14 cellular contexts compared by ENCODE assay signal in the genomic region with DNA sequence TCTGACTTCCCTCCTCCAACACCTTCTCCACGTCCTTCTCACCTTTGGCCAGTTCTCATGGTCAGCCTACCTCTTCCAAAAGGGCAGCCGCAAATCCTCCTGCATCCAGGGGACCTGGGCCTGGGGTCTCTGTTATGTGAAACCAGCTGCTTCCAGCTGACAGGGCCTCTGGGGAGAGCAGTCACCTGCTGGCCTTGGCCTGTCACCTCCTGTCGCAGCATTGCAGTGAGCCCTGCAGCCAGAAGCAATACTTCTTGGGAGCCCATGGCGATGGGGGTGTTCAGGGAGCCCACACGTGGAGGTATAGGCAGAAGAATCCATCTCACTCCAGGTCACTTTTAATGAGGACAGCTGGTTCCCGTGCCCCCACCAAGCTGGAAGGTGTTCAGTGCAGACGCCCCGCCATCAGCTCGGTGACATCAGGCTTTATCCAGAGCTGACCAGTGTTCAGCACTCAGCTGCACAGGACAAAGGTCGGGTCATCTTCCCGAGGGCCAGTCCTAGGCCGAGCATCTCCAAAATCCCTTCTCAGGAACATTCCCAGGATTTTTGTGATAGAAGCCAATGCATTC. TPM values are rescaled to one million over a fixed set of nuclear protein-coding genes. Genes with fewer than 3 reads are reported as not detected.
"Had no signal": no experiment of that assay in that cellular context is flagged by ENCODE, and none has a peak within 500 bp of the region (broad histone marks: within the 10 kb centered on the region; RNA-seq: fewer than 3 reads in every experiment).

No MANE protein-coding gene starts in this region.

- H3K27me3 ChIP-seq: heart right ventricle, right atrium auricular region, transverse colon had no signal

- H3K36me3 ChIP-seq: heart right ventricle, right atrium auricular region, transverse colon had no signal

- H3K4me3 Mint-ChIP-seq: activated CD4-positive, alpha-beta memory T cell treated with anti-CD3 and anti-CD28 coated beads for 36 hours; activated naive CD8-positive, alpha-beta T cell treated with anti-CD3 and anti-CD28 coated beads, Interleukin-2, amount 10 ng/mL, durations not matched to agents 7 days and 5 days; stimulated activated memory B cell treated with anti-CD40 and anti-IgM and Interleukin-4, amounts not matched to agents 10 μg/mL and 1 μg/mL and 100 μg/mL, for 72 hours had no signal

- H3K4me3 ChIP-seq: heart right ventricle, right atrium auricular region, transverse colon had no signal

- H3K4me1 Mint-ChIP-seq: activated naive CD8-positive, alpha-beta T cell treated with anti-CD3 and anti-CD28 coated beads, Interleukin-2, amount 10 ng/mL, durations not matched to agents 7 days and 5 days had no signal

- H3K27ac Mint-ChIP-seq: activated CD4-positive, alpha-beta memory T cell treated with anti-CD3 and anti-CD28 coated beads for 36 hours; activated naive CD8-positive, alpha-beta T cell treated with anti-CD3 and anti-CD28 coated beads, Interleukin-2, amount 10 ng/mL, durations not matched to agents 7 days and 5 days; stimulated activated memory B cell treated with anti-CD40 and anti-IgM and Interleukin-4, amounts not matched to agents 10 μg/mL and 1 μg/mL and 100 μg/mL, for 72 hours had no signal

- DNase-seq: activated CD4-positive, alpha-beta memory T cell treated with anti-CD3 and anti-CD28 coated beads for 36 hours; activated naive CD8-positive, alpha-beta T cell treated with anti-CD3 and anti-CD28 coated beads, Interleukin-2, amount 10 ng/mL, durations not matched to agents 7 days and 5 days; activated T-cell treated with anti-CD3 and anti-CD28 coated beads, Interleukin-2, amount 50 U/mL, for 48 hours; anterior cingulate cortex; cerebellar nuclear complex; heart right ventricle; islet precursor cell; stimulated activated CD4-positive, alpha-beta T cell treated with anti-CD3 and anti-CD28 coated beads, Interleukin-1b, Interleukin-23, amount 100 ng/mL, for 48 hours; transverse colon had no signal

- H3K27ac ChIP-seq: heart right ventricle, right atrium auricular region, transverse colon, VCaP had no signal

- H3K9me3 ChIP-seq: heart right ventricle, right atrium auricular region, transverse colon had no signal

- H3K9me3 Mint-ChIP-seq: activated CD4-positive, alpha-beta memory T cell treated with anti-CD3 and anti-CD28 coated beads for 36 hours; activated naive CD8-positive, alpha-beta T cell treated with anti-CD3 and anti-CD28 coated beads, Interleukin-2, amount 10 ng/mL, durations not matched to agents 7 days and 5 days; stimulated activated memory B cell treated with anti-CD40 and anti-IgM and Interleukin-4, amounts not matched to agents 10 μg/mL and 1 μg/mL and 100 μg/mL, for 72 hours had no signal

- H3K36me3 Mint-ChIP-seq: activated CD4-positive, alpha-beta memory T cell treated with anti-CD3 and anti-CD28 coated beads for 36 hours; activated naive CD8-positive, alpha-beta T cell treated with anti-CD3 and anti-CD28 coated beads, Interleukin-2, amount 10 ng/mL, durations not matched to agents 7 days and 5 days; stimulated activated memory B cell treated with anti-CD40 and anti-IgM and Interleukin-4, amounts not matched to agents 10 μg/mL and 1 μg/mL and 100 μg/mL, for 72 hours had no signal

- H3K27me3 Mint-ChIP-seq: activated CD4-positive, alpha-beta memory T cell treated with anti-CD3 and anti-CD28 coated beads for 36 hours had no signal

- ATAC-seq: heart right ventricle; stimulated activated memory B cell treated with anti-CD40 and anti-IgM and Interleukin-4, amounts not matched to agents 10 μg/mL and 1 μg/mL and 100 μg/mL, for 72 hours had no signal

RNA-seq across cellular contexts. Expression of a gene that starts 1.7 kb away (rescaled TPM):
- total RNA-seq: activated CD4-positive, alpha-beta memory T cell treated with anti-CD3 and anti-CD28 coated beads for 36 hours; activated naive CD8-positive, alpha-beta T cell treated with anti-CD3 and anti-CD28 coated beads, Interleukin-2, amount 10 ng/mL, durations not matched to agents 7 days and 5 days; dermis blood vessel endothelial cell; fibroblast of lung; right atrium auricular region had no signal
- polyA plus RNA-seq: fibroblast of lung, heart right ventricle had no signal

RNA-seq across cellular contexts. Expression of a gene that starts 30.0 kb away (rescaled TPM):
- total RNA-seq: activated naive CD8-positive, alpha-beta T cell treated with anti-CD3 and anti-CD28 coated beads, Interleukin-2, amount 10 ng/mL, durations not matched to agents 7 days and 5 days had no signal
